Comparison of ENCODE assay signal across 1 cellular context in the genomic region with DNA sequence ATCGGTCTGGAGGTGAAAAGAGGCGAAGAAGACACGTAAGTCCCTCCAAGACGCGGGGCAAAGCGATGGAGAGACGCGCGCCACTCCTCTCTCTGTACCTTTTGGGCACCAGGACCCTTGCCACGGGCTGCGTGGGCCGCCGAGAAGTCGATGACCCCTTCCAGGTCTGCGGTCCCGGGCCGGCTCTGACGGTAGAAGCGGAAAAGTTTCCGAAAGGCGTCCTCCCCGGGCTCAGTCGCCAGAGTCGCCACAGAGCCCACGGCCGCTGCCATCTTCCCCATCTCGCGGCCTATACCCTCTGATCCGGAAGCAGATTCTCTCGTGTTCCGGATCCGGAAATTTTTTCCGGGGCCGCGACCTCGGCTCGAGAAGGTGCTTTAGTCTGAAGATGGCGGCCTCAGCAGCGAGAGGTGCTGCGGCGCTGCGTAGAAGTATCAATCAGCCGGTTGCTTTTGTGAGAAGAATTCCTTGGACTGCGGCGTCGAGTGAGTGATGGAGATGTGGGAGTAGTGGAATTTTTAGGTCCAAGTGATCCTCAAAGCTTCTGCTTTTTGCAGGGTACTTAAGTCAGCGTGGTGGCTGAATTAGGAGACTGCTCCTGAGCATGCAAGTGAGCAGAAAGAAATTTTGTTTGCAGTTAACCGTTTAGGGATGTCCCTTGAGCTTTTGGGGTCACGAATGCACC.
TF ChIP-seq lines count a peak whose summit lies in the region.

A gene with protein sequence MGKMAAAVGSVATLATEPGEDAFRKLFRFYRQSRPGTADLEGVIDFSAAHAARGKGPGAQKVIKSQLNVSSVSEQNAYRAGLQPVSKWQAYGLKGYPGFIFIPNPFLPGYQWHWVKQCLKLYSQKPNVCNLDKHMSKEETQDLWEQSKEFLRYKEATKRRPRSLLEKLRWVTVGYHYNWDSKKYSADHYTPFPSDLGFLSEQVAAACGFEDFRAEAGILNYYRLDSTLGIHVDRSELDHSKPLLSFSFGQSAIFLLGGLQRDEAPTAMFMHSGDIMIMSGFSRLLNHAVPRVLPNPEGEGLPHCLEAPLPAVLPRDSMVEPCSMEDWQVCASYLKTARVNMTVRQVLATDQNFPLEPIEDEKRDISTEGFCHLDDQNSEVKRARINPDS (minus strand): TSS at position 300 of the 685 bp plus-strand sequence. CDS start 19 bp downstream, at position 281.
TSS of gene SLIRP (plus strand) at position 380 of the 685 bp plus-strand sequence. CDS start at position 389, 9 bp downstream.

TF ChIP-seq in HepG2, 621 proteins besides CTCF, POLR2A, EP300 and RAD21 (continued from another document and continues in another):
- TF ChIP-seq NCOR1 (IDR thresholded peaks at IDR 0.05; ENCODE audit: borderline replicate concordance, low read length) (no peak), PLRG1 (conservative IDR thresholded peaks at IDR 0.05) (no peak), ZNF3 (CRISPR knock-in tag; IDR thresholded peaks at IDR 0.05) (no peak), GATA4 (IDR thresholded peaks at IDR 0.05; ENCODE audit: borderline replicate concordance, low read depth) (no peak), ZNF337 (CRISPR knock-in tag; IDR thresholded peaks at IDR 0.05; ENCODE audit: borderline replicate concordance, low read depth) (no peak), NONO (IDR thresholded peaks at IDR 0.05) (no peak), NONO (CRISPR knock-in tag; conservative IDR thresholded peaks at IDR 0.05) (peak; percentile 65; the same call in 1 of the 2 replicates), REPIN1 (CRISPR knock-in tag; IDR thresholded peaks at IDR 0.05; ENCODE audit: borderline replicate concordance, low read depth) (0 out of 2 replicates have a peak, but pooled peaks have one; percentile 58), MIER3 (CRISPR knock-in tag; IDR thresholded peaks at IDR 0.05; ENCODE audit: borderline replicate concordance) (no peak; the same call in 1 of the 2 replicates), ZNF484 (CRISPR knock-in tag; IDR thresholded peaks at IDR 0.05; ENCODE audit: borderline replicate concordance, low read depth) (no peak), HOXA9 (CRISPR knock-in tag; IDR thresholded peaks at IDR 0.05; ENCODE audit: borderline replicate concordance) (no peak), ZBTB1 (CRISPR knock-in tag; IDR thresholded peaks at IDR 0.05; ENCODE audit: borderline replicate concordance) (no peak), ZNF543 (CRISPR knock-in tag; IDR thresholded peaks at IDR 0.05) (no peak), JUNB (CRISPR knock-in tag; IDR thresholded peaks at IDR 0.05; ENCODE audit: borderline replicate concordance) (no peak), SMYD3 (CRISPR knock-in tag; IDR thresholded peaks at IDR 0.05) (peak; percentile 92), U2AF1 (optimal IDR thresholded peaks at IDR 0.05; ENCODE audit: low read depth, low read length) (peak; percentile 69), ZNF382 (CRISPR knock-in tag; IDR thresholded peaks at IDR 0.05; ENCODE audit: borderline replicate concordance) (no peak), DDIT3 (CRISPR knock-in tag; IDR thresholded peaks at IDR 0.05) (no peak), NFKB2 (CRISPR knock-in tag; IDR thresholded peaks at IDR 0.05; ENCODE audit: borderline replicate concordance) (peak; percentile 92; the same call in 1 of the 2 replicates), ZNF207 (IDR thresholded peaks at IDR 0.05; ENCODE audit: borderline replicate concordance) (no peak), NR2F2 (IDR thresholded peaks at IDR 0.05; ENCODE audit: borderline replicate concordance, low read depth) (peak; percentile 68; the same call in 1 of the 2 replicates), ZBTB10 (CRISPR knock-in tag; IDR thresholded peaks at IDR 0.05; ENCODE audit: borderline replicate concordance) (0 out of 2 replicates have a peak, but pooled peaks have one; percentile 30), SRY (CRISPR knock-in tag; IDR thresholded peaks at IDR 0.05) (peak; percentile 93), NR2F6 (IDR thresholded peaks at IDR 0.05) (peak; percentile 80), NR2F6 (CRISPR knock-in tag; IDR thresholded peaks at IDR 0.05) (peak; percentile 76; the same call in 1 of the 2 replicates), ZFP36L1 (CRISPR knock-in tag; IDR thresholded peaks at IDR 0.05) (peak; percentile 33; the same call in 1 of the 2 replicates)
- TF ChIP-seq, protein P1, sequence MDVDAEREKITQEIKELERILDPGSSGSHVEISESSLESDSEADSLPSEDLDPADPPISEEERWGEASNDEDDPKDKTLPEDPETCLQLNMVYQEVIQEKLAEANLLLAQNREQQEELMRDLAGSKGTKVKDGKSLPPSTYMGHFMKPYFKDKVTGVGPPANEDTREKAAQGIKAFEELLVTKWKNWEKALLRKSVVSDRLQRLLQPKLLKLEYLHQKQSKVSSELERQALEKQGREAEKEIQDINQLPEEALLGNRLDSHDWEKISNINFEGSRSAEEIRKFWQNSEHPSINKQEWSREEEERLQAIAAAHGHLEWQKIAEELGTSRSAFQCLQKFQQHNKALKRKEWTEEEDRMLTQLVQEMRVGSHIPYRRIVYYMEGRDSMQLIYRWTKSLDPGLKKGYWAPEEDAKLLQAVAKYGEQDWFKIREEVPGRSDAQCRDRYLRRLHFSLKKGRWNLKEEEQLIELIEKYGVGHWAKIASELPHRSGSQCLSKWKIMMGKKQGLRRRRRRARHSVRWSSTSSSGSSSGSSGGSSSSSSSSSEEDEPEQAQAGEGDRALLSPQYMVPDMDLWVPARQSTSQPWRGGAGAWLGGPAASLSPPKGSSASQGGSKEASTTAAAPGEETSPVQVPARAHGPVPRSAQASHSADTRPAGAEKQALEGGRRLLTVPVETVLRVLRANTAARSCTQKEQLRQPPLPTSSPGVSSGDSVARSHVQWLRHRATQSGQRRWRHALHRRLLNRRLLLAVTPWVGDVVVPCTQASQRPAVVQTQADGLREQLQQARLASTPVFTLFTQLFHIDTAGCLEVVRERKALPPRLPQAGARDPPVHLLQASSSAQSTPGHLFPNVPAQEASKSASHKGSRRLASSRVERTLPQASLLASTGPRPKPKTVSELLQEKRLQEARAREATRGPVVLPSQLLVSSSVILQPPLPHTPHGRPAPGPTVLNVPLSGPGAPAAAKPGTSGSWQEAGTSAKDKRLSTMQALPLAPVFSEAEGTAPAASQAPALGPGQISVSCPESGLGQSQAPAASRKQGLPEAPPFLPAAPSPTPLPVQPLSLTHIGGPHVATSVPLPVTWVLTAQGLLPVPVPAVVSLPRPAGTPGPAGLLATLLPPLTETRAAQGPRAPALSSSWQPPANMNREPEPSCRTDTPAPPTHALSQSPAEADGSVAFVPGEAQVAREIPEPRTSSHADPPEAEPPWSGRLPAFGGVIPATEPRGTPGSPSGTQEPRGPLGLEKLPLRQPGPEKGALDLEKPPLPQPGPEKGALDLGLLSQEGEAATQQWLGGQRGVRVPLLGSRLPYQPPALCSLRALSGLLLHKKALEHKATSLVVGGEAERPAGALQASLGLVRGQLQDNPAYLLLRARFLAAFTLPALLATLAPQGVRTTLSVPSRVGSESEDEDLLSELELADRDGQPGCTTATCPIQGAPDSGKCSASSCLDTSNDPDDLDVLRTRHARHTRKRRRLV (CRISPR knock-in tag; IDR thresholded peaks at IDR 0.05) = no peak
- TF ChIP-seq, protein P2, sequence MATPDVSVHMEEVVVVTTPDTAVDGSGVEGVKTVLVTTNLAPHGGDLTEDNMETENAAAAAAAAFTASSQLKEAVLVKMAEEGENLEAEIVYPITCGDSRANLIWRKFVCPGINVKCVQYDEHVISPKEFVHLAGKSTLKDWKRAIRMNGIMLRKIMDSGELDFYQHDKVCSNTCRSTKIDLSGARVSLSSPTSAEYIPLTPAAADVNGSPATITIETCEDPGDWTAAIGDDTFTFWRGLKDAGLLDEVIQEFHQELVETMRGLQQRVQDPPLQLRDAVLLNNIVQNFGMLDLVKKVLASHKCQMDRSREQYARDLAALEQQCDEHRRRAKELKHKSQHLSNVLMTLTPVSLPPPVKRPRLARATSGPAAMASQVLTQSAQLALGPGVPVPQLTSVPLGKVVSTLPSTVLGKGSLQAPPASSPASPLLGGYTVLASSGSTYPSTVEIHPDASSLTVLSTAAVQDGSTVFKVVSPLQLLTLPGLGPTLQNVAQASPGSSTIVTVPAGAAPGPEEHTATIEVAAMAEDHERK (CRISPR knock-in tag; IDR thresholded peaks at IDR 0.05; ENCODE audit: low read depth) = 0 out of 2 replicates have a peak, but pooled peaks have one; percentile 35
- TF ChIP-seq, protein P3, sequence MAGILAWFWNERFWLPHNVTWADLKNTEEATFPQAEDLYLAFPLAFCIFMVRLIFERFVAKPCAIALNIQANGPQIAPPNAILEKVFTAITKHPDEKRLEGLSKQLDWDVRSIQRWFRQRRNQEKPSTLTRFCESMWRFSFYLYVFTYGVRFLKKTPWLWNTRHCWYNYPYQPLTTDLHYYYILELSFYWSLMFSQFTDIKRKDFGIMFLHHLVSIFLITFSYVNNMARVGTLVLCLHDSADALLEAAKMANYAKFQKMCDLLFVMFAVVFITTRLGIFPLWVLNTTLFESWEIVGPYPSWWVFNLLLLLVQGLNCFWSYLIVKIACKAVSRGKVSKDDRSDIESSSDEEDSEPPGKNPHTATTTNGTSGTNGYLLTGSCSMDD (CRISPR knock-in tag; IDR thresholded peaks at IDR 0.05) = no peak
- TF ChIP-seq, protein P4, sequence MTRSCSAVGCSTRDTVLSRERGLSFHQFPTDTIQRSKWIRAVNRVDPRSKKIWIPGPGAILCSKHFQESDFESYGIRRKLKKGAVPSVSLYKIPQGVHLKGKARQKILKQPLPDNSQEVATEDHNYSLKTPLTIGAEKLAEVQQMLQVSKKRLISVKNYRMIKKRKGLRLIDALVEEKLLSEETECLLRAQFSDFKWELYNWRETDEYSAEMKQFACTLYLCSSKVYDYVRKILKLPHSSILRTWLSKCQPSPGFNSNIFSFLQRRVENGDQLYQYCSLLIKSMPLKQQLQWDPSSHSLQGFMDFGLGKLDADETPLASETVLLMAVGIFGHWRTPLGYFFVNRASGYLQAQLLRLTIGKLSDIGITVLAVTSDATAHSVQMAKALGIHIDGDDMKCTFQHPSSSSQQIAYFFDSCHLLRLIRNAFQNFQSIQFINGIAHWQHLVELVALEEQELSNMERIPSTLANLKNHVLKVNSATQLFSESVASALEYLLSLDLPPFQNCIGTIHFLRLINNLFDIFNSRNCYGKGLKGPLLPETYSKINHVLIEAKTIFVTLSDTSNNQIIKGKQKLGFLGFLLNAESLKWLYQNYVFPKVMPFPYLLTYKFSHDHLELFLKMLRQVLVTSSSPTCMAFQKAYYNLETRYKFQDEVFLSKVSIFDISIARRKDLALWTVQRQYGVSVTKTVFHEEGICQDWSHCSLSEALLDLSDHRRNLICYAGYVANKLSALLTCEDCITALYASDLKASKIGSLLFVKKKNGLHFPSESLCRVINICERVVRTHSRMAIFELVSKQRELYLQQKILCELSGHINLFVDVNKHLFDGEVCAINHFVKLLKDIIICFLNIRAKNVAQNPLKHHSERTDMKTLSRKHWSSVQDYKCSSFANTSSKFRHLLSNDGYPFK (CRISPR knock-in tag; IDR thresholded peaks at IDR 0.05; ENCODE audit: borderline replicate concordance) = peak; percentile 96
- TF ChIP-seq, protein P5, sequence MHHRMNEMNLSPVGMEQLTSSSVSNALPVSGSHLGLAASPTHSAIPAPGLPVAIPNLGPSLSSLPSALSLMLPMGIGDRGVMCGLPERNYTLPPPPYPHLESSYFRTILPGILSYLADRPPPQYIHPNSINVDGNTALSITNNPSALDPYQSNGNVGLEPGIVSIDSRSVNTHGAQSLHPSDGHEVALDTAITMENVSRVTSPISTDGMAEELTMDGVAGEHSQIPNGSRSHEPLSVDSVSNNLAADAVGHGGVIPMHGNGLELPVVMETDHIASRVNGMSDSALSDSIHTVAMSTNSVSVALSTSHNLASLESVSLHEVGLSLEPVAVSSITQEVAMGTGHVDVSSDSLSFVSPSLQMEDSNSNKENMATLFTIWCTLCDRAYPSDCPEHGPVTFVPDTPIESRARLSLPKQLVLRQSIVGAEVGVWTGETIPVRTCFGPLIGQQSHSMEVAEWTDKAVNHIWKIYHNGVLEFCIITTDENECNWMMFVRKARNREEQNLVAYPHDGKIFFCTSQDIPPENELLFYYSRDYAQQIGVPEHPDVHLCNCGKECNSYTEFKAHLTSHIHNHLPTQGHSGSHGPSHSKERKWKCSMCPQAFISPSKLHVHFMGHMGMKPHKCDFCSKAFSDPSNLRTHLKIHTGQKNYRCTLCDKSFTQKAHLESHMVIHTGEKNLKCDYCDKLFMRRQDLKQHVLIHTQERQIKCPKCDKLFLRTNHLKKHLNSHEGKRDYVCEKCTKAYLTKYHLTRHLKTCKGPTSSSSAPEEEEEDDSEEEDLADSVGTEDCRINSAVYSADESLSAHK (CRISPR knock-in tag; IDR thresholded peaks at IDR 0.05; ENCODE audit: borderline replicate concordance) = no peak
- TF ChIP-seq, protein P6, sequence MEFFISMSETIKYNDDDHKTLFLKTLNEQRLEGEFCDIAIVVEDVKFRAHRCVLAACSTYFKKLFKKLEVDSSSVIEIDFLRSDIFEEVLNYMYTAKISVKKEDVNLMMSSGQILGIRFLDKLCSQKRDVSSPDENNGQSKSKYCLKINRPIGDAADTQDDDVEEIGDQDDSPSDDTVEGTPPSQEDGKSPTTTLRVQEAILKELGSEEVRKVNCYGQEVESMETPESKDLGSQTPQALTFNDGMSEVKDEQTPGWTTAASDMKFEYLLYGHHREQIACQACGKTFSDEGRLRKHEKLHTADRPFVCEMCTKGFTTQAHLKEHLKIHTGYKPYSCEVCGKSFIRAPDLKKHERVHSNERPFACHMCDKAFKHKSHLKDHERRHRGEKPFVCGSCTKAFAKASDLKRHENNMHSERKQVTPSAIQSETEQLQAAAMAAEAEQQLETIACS (CRISPR knock-in tag; IDR thresholded peaks at IDR 0.05) = no peak
